ENCODE assay signal across 12 cellular contexts in genomic region chr6:134034951-134035822, GRCh38. TPM values are rescaled to one million over a fixed set of nuclear protein-coding genes. Genes with fewer than 3 reads are reported as not detected.
A peak's percentile ranks its signal among the peaks of the same experiment; 100 is the strongest.
DNase-seq lines count a peak whose midpoint lies in the region; ATAC-seq and TF ChIP-seq lines count a peak whose summit lies in the region.
"Had no signal": no experiment of that assay in that cellular context is flagged by ENCODE, and none has a peak within 500 bp of the region (broad histone marks: within the 10 kb centered on the region; RNA-seq: fewer than 3 reads in every experiment).

No MANE protein-coding gene starts in this region.

- no peaks in the 10 kb centered on the region for H3K9me3 Mint-ChIP-seq in chondrocyte (ENCODE audit: low read depth)
- H3K9me3 Mint-ChIP-seq: stimulated activated naive CD8-positive, alpha-beta T cell treated with anti-CD3 and anti-CD28 coated beads, Interleukin-15, Interleukin-2, amounts not matched to agents 100 ng/mL and 50 ng/mL, for 24 hours had no signal

- no peak overlapping the region for H3K27ac Mint-ChIP-seq in chondrocyte (ENCODE audit: unreplicated experiment)
- H3K27ac Mint-ChIP-seq: stimulated activated naive CD8-positive, alpha-beta T cell treated with anti-CD3 and anti-CD28 coated beads, Interleukin-15, Interleukin-2, amounts not matched to agents 100 ng/mL and 50 ng/mL, for 24 hours had no signal

- H3K27me3 ChIP-seq in GM23248 (replicated peaks; ENCODE audit: insufficient read depth) (0 out of 2 replicates have a peak, but pooled peaks cover 5% of the 10 kb centered on the region), esophagus (ENCODE audit: control insufficient read depth in 1 of 2, insufficient read depth in 2 of 2, low read length in 2 of 2) (no peaks in the 10 kb centered on the region)
- H3K27me3 ChIP-seq: adrenal gland, MG63 had no signal

- no peaks in the 10 kb centered on the region for H3K27me3 Mint-ChIP-seq in chondrocyte (ENCODE audit: low read depth)
- H3K27me3 Mint-ChIP-seq: stimulated activated naive CD8-positive, alpha-beta T cell treated with anti-CD3 and anti-CD28 coated beads, Interleukin-15, Interleukin-2, amounts not matched to agents 100 ng/mL and 50 ng/mL, for 24 hours had no signal

- no peak overlapping the region for H2AFZ ChIP-seq in GM23248

- peaks cover 19% of the 10 kb centered on the region for H3K4me1 Mint-ChIP-seq in chondrocyte (ENCODE audit: low read depth)

- no peak overlapping the region for H3K9ac ChIP-seq in GM23248

- H3F3A ChIP-seq in GM23248 (ENCODE audit: insufficient read depth), result no peaks in the 10 kb centered on the region

- H3K9me3 ChIP-seq in GM23248 (ENCODE audit: low read depth) (no peaks in the 10 kb centered on the region), esophagus (ENCODE audit: control insufficient read depth in 2 of 2, insufficient read depth in 1 of 2, low read depth in 1 of 2, low read length in 1 of 2) (no peaks in the 10 kb centered on the region)
- H3K9me3 ChIP-seq: adrenal gland had no signal

- H3K36me3 Mint-ChIP-seq in chondrocyte (ENCODE audit: low read depth), result no peaks in the 10 kb centered on the region

- in situ Hi-C loops in GM23248 (cut with MboI), result no loop called here

- DNase-seq in GM23248, result peak; percentile 19
- DNase-seq in NCI-H748 (lab: John Stamatoyannopoulos, UW; ENCODE audit: unreplicated experiment), result peak; percentile 72
- peak; percentile 15 for DNase-seq in superior temporal gyrus (ENCODE audit: extremely low spot score)
- no peak for DNase-seq in chondrocyte (ENCODE audit: low spot score)
- DNase-seq: activated CD4-positive, alpha-beta T cell treated with anti-CD3 and anti-CD28 coated beads for 1 hour; adrenal gland; OCI-M1 had no signal

- H3K4me1 ChIP-seq in GM23248 (ENCODE audit: insufficient read depth) (peaks cover 17% of the 10 kb centered on the region; the same call in 1 of the 2 replicates), esophagus (ENCODE audit: control insufficient read depth in 2 of 2, insufficient read depth in 2 of 2, low read length in 1 of 2) (peaks cover 0 to 3% of the 10 kb centered on the region in 2 donors)
- H3K4me1 ChIP-seq: adrenal gland had no signal

- no peak for TF ChIP-seq CTCF in chondrocyte (IDR thresholded peaks at IDR 0.05)

- H3K9me2 ChIP-seq in GM23248 (ENCODE audit: insufficient read depth), result no peaks in the 10 kb centered on the region

- no peaks in the 10 kb centered on the region for H3K79me2 ChIP-seq in GM23248 (ENCODE audit: insufficient read depth)

- ATAC-seq in HG03045 (IDR thresholded peaks at IDR 0.05; ENCODE audit: unreplicated experiment), result no peak
- no peak for ATAC-seq in HG03469 (IDR thresholded peaks at IDR 0.05; ENCODE audit: unreplicated experiment)

- H3K4me3 Mint-ChIP-seq in chondrocyte (ENCODE audit: unreplicated experiment), result no peak overlapping the region
- H3K4me3 Mint-ChIP-seq: stimulated activated naive CD8-positive, alpha-beta T cell treated with anti-CD3 and anti-CD28 coated beads, Interleukin-15, Interleukin-2, amounts not matched to agents 100 ng/mL and 50 ng/mL, for 24 hours had no signal

- WGBS in GM23248 (ENCODE audit: low coverage in 1 of 2, low lambda C conversion rate in 2 of 2, missing lambda C conversion rate in 2 of 2), 2 experiments, result 79 to 83% methylated on average over 7 of the region's 7 CpGs
- WGBS in esophagus, 2 donors, result 76 to 84% methylated on average over 7 of the region's 7 CpGs

- H3K27ac ChIP-seq in GM23248 (no peak overlapping the region), esophagus (ENCODE audit: low read depth in 2 of 2, low read length in 1 of 2) (peak overlapping the region; percentile 63 to 65)
- H3K27ac ChIP-seq: adrenal gland had no signal

- H3K4me2 ChIP-seq in GM23248 (ENCODE audit: unreplicated experiment), result no peak overlapping the region

- no peak overlapping the region for H3K4me3 ChIP-seq in GM23248
- no peak overlapping the region for H3K4me3 ChIP-seq in esophagus (ENCODE audit: low read depth in 1 of 2, low read length in 2 of 2)
- H3K4me3 ChIP-seq: adrenal gland, MG63 had no signal

- no peaks in the 10 kb centered on the region for H3K36me3 ChIP-seq in GM23248 (ENCODE audit: low read depth)
- H3K36me3 ChIP-seq in esophagus (ENCODE audit: control insufficient read depth in 2 of 2, insufficient read depth in 2 of 2, low read length in 1 of 2), result no peaks in the 10 kb centered on the region
- H3K36me3 ChIP-seq: adrenal gland, MG63 had no signal

- H4K20me1 ChIP-seq in GM23248 (ENCODE audit: insufficient read depth), result no peaks in the 10 kb centered on the region

RNA-seq across cellular contexts. Expression of gene SLC2A12, which starts 17.2 kb away (rescaled TPM):
- 0.54 and 0.63 TPM in 2 replicates for total RNA-seq in GM23248 (2014; rRNA removed; shearing (Covaris generic))
- 0.18 and 0.34 TPM in 2 replicates for polyA plus RNA-seq in GM23248 (2016; fragmentation: Nextera tagmentation; extraction: Ambion mirVana)
- 1 to 10 TPM; 1.3 to 1.7 TPM for polyA plus RNA-seq in esophagus
- 1.6 to 5.6 TPM (median 2.0 TPM) in 3 replicates for total RNA-seq in chondrocyte
